28 cellular contexts compared by ENCODE assay signal in the genomic region with DNA sequence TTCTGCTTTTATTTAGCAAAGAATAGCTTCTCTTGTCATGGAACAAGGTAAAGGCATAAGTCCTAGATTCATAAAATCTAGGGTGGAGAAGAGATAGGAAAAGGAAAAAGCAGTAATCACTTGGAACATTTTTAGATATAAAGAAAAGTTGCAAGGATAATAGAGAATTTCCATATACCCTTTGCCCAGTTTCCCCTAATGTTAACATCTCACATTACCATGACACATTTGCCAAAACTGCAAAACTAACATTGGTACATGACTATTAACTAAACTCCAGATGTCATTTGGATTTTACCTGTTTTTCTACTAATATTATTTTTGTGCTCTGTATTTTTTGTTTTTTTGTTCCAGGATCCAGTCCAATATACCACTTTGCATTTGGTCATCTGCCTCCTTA.
"Had no signal": no experiment of that assay in that cellular context is flagged by ENCODE, and none has a peak within 500 bp of the region (broad histone marks: within the 10 kb centered on the region; RNA-seq: fewer than 3 reads in every experiment).

No MANE protein-coding gene starts in this region.

- H3K27ac ChIP-seq: colonic mucosa, coronary artery, dorsolateral prefrontal cortex, epithelial cell of prostate, foreskin keratinocyte, gastrocnemius medialis, heart left ventricle, heart right ventricle, hepatocyte had no signal

- H3K4me1 ChIP-seq: colonic mucosa, foreskin keratinocyte had no signal

- DNase-seq: colonic mucosa; cortex of kidney; dermis blood vessel endothelial cell; dorsolateral prefrontal cortex; effector CD4-positive, alpha-beta T cell; effector CD8-positive, alpha-beta T cell; effector memory CD4-positive, alpha-beta T cell; effector memory CD8-positive, alpha-beta T cell; endodermal cell; esophagus squamous epithelium; foreskin fibroblast; foreskin keratinocyte; foreskin melanocyte; gastrocnemius medialis; glutamatergic neuron; head of caudate nucleus; heart left ventricle; heart right ventricle had no signal

- H3K36me3 ChIP-seq: colonic mucosa, esophagus muscularis mucosa, esophagus squamous epithelium, gastrocnemius medialis, gastroesophageal sphincter, heart left ventricle, heart right ventricle had no signal

- H3K4me2 ChIP-seq: hepatocyte had no signal

- FAIRE-seq: colon, endometrium, endothelial cell of umbilical vein, frontal cortex had no signal

- ATAC-seq: effector memory CD8-positive, alpha-beta T cell; esophagus mucosa; foreskin keratinocyte; gastrocnemius medialis; gastroesophageal sphincter; heart left ventricle; heart right ventricle had no signal

- H3K4me3 ChIP-seq: colonic mucosa, coronary artery, dorsolateral prefrontal cortex, esophagus muscularis mucosa, esophagus squamous epithelium, gastrocnemius medialis, gastroesophageal sphincter, heart left ventricle, heart right ventricle, hepatocyte had no signal

- H3K9me3 ChIP-seq: colonic mucosa, esophagus squamous epithelium, gastrocnemius medialis had no signal
